In genomic region chr2:86442642-86443005, GRCh38 we compare ENCODE assay signal across 8 cellular contexts. TPM values are rescaled to one million over a fixed set of nuclear protein-coding genes. Genes with fewer than 3 reads are reported as not detected.
DNase-seq lines count a peak whose midpoint lies in the region; ATAC-seq, FAIRE-seq and TF ChIP-seq lines count a peak whose summit lies in the region.

No MANE protein-coding gene starts in this region.

- no TSS peak for BruUV-seq in HepG2 (replicated peaks; lab: Mats Ljungman, UMichigan)

- intact Hi-C loops in HepG2 (cut with micrococcal nuclease; ENCODE audit: unreplicated experiment) = loop anchor here (5.0 kb wide), 2 partner anchors 180 to 335 kb away; partner anchors contain the start of genes POLR1A, PTCD3 and RNF103

- ATAC-seq in GM18861 (IDR thresholded peaks at IDR 0.05; ENCODE audit: unreplicated experiment) (peak; percentile 59), HG03103 (IDR thresholded peaks at IDR 0.05; ENCODE audit: low read depth, unreplicated experiment) (peak; percentile 50), HepG2 (peak; percentile 93)

- 10% methylated on average over 5 of the region's 5 CpGs for WGBS in HepG2 (ENCODE audit: low lambda C conversion rate)

- POLR2A ChIA-PET in HepG2 (lab: Yijun Ruan, JAX) = interaction anchor here (1.1 to 3.0 kb wide), 7 partner anchors 9 to 247 kb away, joined by 3 to 14 read pairs (median 4); partner anchors contain the start of genes CHMP3 and IMMT

- H3K27ac ChIP-seq in HepG2 (ENCODE audit: extremely low read length, insufficient read depth, low read length) = peak overlapping the region; percentile 69

- in situ Hi-C loops in ACHN (cut with HindIII; ENCODE audit: low pct_ligation_motif_present, low pct_unique_long_range_greater_than_20kb, low sequenced_read_pairs) (no loop called here), HepG2 (cut with HindIII; ENCODE audit: extremely low pct_ligation_motif_present, low pct_unique_long_range_greater_than_20kb) (no loop called here)

- peak overlapping the region; percentile 85 for H3K4me2 ChIP-seq in HepG2 (ENCODE audit: low read depth, low read length)

- no peak for TF ChIP-seq POLR2A in HepG2 (IDR thresholded peaks at IDR 0.05; ENCODE audit: insufficient read depth in 1 of 2, low read depth in 2 of 2, low read length in 2 of 2)

- DNase-seq in ACHN (peak; percentile 92), NCI-H510A treated with DMSO at 0.1 percent for 48 hours (lab: John Stamatoyannopoulos, UW) (peak; percentile 64), dermis microvascular lymphatic vessel endothelial cell (ENCODE audit: low read depth in 2 of 2) (peak; percentile 88 to 95), HepG2 (ENCODE audit: low spot score) (peak; percentile 93)
- DNase-seq in activated CD4-positive, alpha-beta T cell treated with anti-CD3 and anti-CD28 coated beads, Interleukin-2, amount 50 U/mL, for 24 hours (ENCODE audit: low read depth in 1 of 2, low spot score in 1 of 2) = peak; percentile 30 to 75
- peak; percentile 83 for DNase-seq in stimulated activated CD4-positive, alpha-beta T cell treated with anti-CD3 and anti-CD28 coated beads, Interleukin-4, amount 100 ng/mL, for 24 hours

- H3K36me3 ChIP-seq in HepG2 (replicated peaks in 1 of 2; ENCODE audit: control insufficient read depth in 1 of 2, insufficient read depth in 2 of 2, low read length in 2 of 2) = peaks cover 13 to 42% of the 10 kb centered on the region in 2 experiments

- H3K9ac ChIP-seq in HepG2 (ENCODE audit: insufficient read depth, low read depth, low read length) = peak overlapping the region; percentile 78

- peaks cover 22% of the 10 kb centered on the region for H3K9me3 ChIP-seq in HepG2 (ENCODE audit: low read length)

- H3K27me3 ChIP-seq in HepG2 (ENCODE audit: control insufficient read depth in 1 of 2, insufficient read depth in 2 of 2, low read length in 2 of 2) = no peaks in the 10 kb centered on the region; a peak in 1 of 5 replicates

- H3K4me1 ChIP-seq in HepG2 (ENCODE audit: insufficient read depth, low read length) = peaks cover 52% of the 10 kb centered on the region

- CTCF ChIA-PET in HepG2 (lab: Yijun Ruan, JAX; ENCODE audit: low intra/inter-chr PET ratio, low total read pairs) = no interaction called here

- no peak for TF ChIP-seq CTCF in HepG2 (CRISPR knock-in tag; IDR thresholded peaks at IDR 0.05)

- peaks cover 55% of the 10 kb centered on the region for H4K20me1 ChIP-seq in HepG2 (ENCODE audit: insufficient read depth, low read length)

- TF ChIP-seq EP300 in HepG2 (IDR thresholded peaks at IDR 0.05; ENCODE audit: low read depth in 2 of 2, low read length in 2 of 2) (no peak), HepG2 (CRISPR knock-in tag; IDR thresholded peaks at IDR 0.05; ENCODE audit: borderline replicate concordance) (no peak)

- no peak for TF ChIP-seq RAD21 in HepG2 (CRISPR knock-in tag; IDR thresholded peaks at IDR 0.05)

- no peak overlapping the region for H2AFZ ChIP-seq in HepG2 (ENCODE audit: low read length)

- peak overlapping the region; percentile 70 to 97 (median 81) for H3K4me3 ChIP-seq in HepG2 (replicated peaks in 1 of 3; ENCODE audit: insufficient read depth in 1 of 3, low read depth in 2 of 3, low read length in 3 of 3)

- peaks cover 58% of the 10 kb centered on the region for H3K79me2 ChIP-seq in HepG2 (ENCODE audit: insufficient read depth, low read length)

- FAIRE-seq in HepG2 (lab: Jason Lieb, UNC) = peak; percentile 64

TF ChIP-seq in HepG2, 621 proteins besides CTCF, POLR2A, EP300 and RAD21 (continues in another document):
- TF ChIP-seq PRMT3 (CRISPR knock-in tag; IDR thresholded peaks at IDR 0.05; ENCODE audit: borderline replicate concordance, low read depth) (no peak), SRSF1 (optimal IDR thresholded peaks at IDR 0.05; ENCODE audit: low read depth, low read length) (no peak), ZNF296 (CRISPR knock-in tag; conservative IDR thresholded peaks at IDR 0.05) (no peak), ISX (CRISPR knock-in tag; conservative IDR thresholded peaks at IDR 0.05) (0 out of 2 replicates have a peak, but pooled peaks have one; percentile 43), ZNF552 (CRISPR knock-in tag; IDR thresholded peaks at IDR 0.05; ENCODE audit: borderline replicate concordance) (no peak), ZNF33B (CRISPR knock-in tag; IDR thresholded peaks at IDR 0.05) (no peak), ZNF331 (CRISPR knock-in tag; IDR thresholded peaks at IDR 0.05) (no peak)
- TF ChIP-seq, protein P1, sequence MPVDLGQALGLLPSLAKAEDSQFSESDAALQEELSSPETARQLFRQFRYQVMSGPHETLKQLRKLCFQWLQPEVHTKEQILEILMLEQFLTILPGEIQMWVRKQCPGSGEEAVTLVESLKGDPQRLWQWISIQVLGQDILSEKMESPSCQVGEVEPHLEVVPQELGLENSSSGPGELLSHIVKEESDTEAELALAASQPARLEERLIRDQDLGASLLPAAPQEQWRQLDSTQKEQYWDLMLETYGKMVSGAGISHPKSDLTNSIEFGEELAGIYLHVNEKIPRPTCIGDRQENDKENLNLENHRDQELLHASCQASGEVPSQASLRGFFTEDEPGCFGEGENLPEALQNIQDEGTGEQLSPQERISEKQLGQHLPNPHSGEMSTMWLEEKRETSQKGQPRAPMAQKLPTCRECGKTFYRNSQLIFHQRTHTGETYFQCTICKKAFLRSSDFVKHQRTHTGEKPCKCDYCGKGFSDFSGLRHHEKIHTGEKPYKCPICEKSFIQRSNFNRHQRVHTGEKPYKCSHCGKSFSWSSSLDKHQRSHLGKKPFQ (CRISPR knock-in tag; IDR thresholded peaks at IDR 0.05; ENCODE audit: insufficient replicate concordance) = no peak
- TF ChIP-seq, protein P2, sequence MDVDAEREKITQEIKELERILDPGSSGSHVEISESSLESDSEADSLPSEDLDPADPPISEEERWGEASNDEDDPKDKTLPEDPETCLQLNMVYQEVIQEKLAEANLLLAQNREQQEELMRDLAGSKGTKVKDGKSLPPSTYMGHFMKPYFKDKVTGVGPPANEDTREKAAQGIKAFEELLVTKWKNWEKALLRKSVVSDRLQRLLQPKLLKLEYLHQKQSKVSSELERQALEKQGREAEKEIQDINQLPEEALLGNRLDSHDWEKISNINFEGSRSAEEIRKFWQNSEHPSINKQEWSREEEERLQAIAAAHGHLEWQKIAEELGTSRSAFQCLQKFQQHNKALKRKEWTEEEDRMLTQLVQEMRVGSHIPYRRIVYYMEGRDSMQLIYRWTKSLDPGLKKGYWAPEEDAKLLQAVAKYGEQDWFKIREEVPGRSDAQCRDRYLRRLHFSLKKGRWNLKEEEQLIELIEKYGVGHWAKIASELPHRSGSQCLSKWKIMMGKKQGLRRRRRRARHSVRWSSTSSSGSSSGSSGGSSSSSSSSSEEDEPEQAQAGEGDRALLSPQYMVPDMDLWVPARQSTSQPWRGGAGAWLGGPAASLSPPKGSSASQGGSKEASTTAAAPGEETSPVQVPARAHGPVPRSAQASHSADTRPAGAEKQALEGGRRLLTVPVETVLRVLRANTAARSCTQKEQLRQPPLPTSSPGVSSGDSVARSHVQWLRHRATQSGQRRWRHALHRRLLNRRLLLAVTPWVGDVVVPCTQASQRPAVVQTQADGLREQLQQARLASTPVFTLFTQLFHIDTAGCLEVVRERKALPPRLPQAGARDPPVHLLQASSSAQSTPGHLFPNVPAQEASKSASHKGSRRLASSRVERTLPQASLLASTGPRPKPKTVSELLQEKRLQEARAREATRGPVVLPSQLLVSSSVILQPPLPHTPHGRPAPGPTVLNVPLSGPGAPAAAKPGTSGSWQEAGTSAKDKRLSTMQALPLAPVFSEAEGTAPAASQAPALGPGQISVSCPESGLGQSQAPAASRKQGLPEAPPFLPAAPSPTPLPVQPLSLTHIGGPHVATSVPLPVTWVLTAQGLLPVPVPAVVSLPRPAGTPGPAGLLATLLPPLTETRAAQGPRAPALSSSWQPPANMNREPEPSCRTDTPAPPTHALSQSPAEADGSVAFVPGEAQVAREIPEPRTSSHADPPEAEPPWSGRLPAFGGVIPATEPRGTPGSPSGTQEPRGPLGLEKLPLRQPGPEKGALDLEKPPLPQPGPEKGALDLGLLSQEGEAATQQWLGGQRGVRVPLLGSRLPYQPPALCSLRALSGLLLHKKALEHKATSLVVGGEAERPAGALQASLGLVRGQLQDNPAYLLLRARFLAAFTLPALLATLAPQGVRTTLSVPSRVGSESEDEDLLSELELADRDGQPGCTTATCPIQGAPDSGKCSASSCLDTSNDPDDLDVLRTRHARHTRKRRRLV (CRISPR knock-in tag; IDR thresholded peaks at IDR 0.05) = no peak

RNA-seq across cellular contexts. Expression of gene KDM3A, which starts 1.5 kb away (rescaled TPM):
- 15.5 and 28.4 TPM in 2 replicates for total RNA-seq in dermis microvascular lymphatic vessel endothelial cell
- total RNA-seq in HepG2 (2016; rRNA removed; fragmentation: Illumina TruSeq; extraction: Trizol) = 21.0 and 30.8 TPM in 2 replicates
- total RNA-seq in HepG2 (2016; cell fraction: cytosol; rRNA removed; fragmentation: Illumina TruSeq; extraction: Trizol; ENCODE audit: low read depth) = 3.8 and 4.0 TPM in 2 replicates
- 20.2 and 32.7 TPM in 2 replicates for total RNA-seq in HepG2 (2016; cell fraction: insoluble cytoplasmic fraction; rRNA removed; fragmentation: Illumina TruSeq; extraction: Trizol)
- total RNA-seq in HepG2 (2016; cell fraction: membrane; rRNA removed; fragmentation: Illumina TruSeq; extraction: Trizol) = 7.1 and 9.1 TPM in 2 replicates
- 52.1 and 52.6 TPM in 2 replicates for total RNA-seq in HepG2 (2016; cell fraction: nucleus; rRNA removed; fragmentation: Illumina TruSeq; extraction: Trizol)
- polyA plus RNA-seq in HepG2 (2011; rRNA removed) = 53.9 and 70.2 TPM in 2 replicates
- 29.9 and 38.1 TPM in 2 replicates for polyA plus RNA-seq in HepG2 (2011; cell fraction: cytosol; rRNA removed)
- 77.5 and 80.4 TPM in 2 replicates for polyA plus RNA-seq in HepG2 (2011; cell fraction: nucleus; rRNA removed)
- polyA plus RNA-seq in HepG2 (2012) = 46.4 and 59.6 TPM in 2 replicates
- 1.5 and 3.7 TPM in 2 replicates for polyA plus RNA-seq in HepG2 (2016; cell fraction: cytosol; fragmentation: Illumina TruSeq; extraction: Trizol; ENCODE audit: low read depth)
- 24.8 and 27.7 TPM in 2 replicates for polyA plus RNA-seq in HepG2 (2016; cell fraction: insoluble cytoplasmic fraction; fragmentation: Illumina TruSeq; extraction: Trizol; ENCODE audit: low read depth)
- polyA plus RNA-seq in HepG2 (2016; cell fraction: membrane; fragmentation: Illumina TruSeq; extraction: Trizol; ENCODE audit: low read depth) = 5.6 and 5.8 TPM in 2 replicates
- polyA plus RNA-seq in HepG2 (2016; cell fraction: nucleus; fragmentation: Illumina TruSeq; extraction: Trizol; ENCODE audit: insufficient read depth, low read depth) = 38.9 TPM in 2 replicates
- polyA minus RNA-seq in HepG2 (2011; rRNA and poly(A)+ RNA removed; ENCODE audit: low replicate concordance) = 42.3 and 101 TPM in 2 replicates
- 82.1 and 91.9 TPM in 2 replicates for polyA minus RNA-seq in HepG2 (2011; cell fraction: cytosol; rRNA and poly(A)+ RNA removed)
- 257 and 304 TPM in 2 replicates for polyA minus RNA-seq in HepG2 (2011; cell fraction: nucleus; rRNA and poly(A)+ RNA removed)

Comparison
In these comparisons a context has a peak if more than half of its experiments do, and no peak if none do; other contexts are left out.
1. Peak in every context shown above with its lines: DNase-seq, ATAC-seq, H3K4me3 ChIP-seq and H3K27ac ChIP-seq.